In genomic region chr3:156554842-156555687, GRCh38 we compare ENCODE assay signal across 8 cellular contexts. TPM values are rescaled to one million over a fixed set of nuclear protein-coding genes. Genes with fewer than 3 reads are reported as not detected.
DNase-seq lines count a peak whose midpoint lies in the region; FAIRE-seq and TF ChIP-seq lines count a peak whose summit lies in the region.

Gene SSR3 (minus strand): TSS chr3:156555117. CDS start chr3:156555089, 28 bp downstream.

- peak within 1 kb of the TSS; percentile 97 for H3K27ac Mint-ChIP-seq in HFFc6
- H3K27ac Mint-ChIP-seq in activated naive CD4-positive, alpha-beta T cell treated with anti-CD3 and anti-CD28 coated beads, Interleukin-2, amount 10 ng/mL, durations not matched to agents 7 days and 5 days = peak within 1 kb of the TSS; percentile 84

- peak within 1 kb of the TSS; percentile 96 for H3K18ac ChIP-seq in neuronal stem cell (ENCODE audit: low read length)

- no peaks in the 10 kb centered on the region; the same call in 1 of the 2 replicates for H3K27me3 Mint-ChIP-seq in HFFc6 (ENCODE audit: insufficient read depth)
- H3K27me3 Mint-ChIP-seq in activated naive CD4-positive, alpha-beta T cell treated with anti-CD3 and anti-CD28 coated beads, Interleukin-2, amount 10 ng/mL, durations not matched to agents 7 days and 5 days = peaks cover 6% of the 10 kb centered on the region

- H2BK120ac ChIP-seq in neuronal stem cell (ENCODE audit: low read depth, low read length) = peak within 1 kb of the TSS; percentile 35

- no peaks in the 10 kb centered on the region for H3K9me3 Mint-ChIP-seq in HFFc6
- no peaks in the 10 kb centered on the region for H3K9me3 Mint-ChIP-seq in activated naive CD4-positive, alpha-beta T cell treated with anti-CD3 and anti-CD28 coated beads, Interleukin-2, amount 10 ng/mL, durations not matched to agents 7 days and 5 days

- no peak within 1 kb of the TSS for H2BK15ac ChIP-seq in neuronal stem cell (ENCODE audit: low read length)

- CTCF ChIA-PET in activated naive CD4-positive, alpha-beta T cell treated with anti-CD3 and anti-CD28 coated beads, Interleukin-2, amount 10 ng/mL, durations not matched to agents 7 days and 5 days (lab: Charles Lee) = interaction anchor here (0.6 to 3.0 kb wide), 11 partner anchors 11 to 647 kb away, joined by 3 to 34 read pairs (median 4); partner anchors contain the start of gene TIPARP

- peaks cover 52% of the 10 kb centered on the region for H3K4me1 Mint-ChIP-seq in HFFc6 (ENCODE audit: low read depth)
- peaks cover 49% of the 10 kb centered on the region for H3K4me1 Mint-ChIP-seq in activated naive CD4-positive, alpha-beta T cell treated with anti-CD3 and anti-CD28 coated beads, Interleukin-2, amount 10 ng/mL, durations not matched to agents 7 days and 5 days

- H3K23ac ChIP-seq in neuronal stem cell (ENCODE audit: low read depth, low read length, poor library complexity) = peak within 1 kb of the TSS; percentile 97

- peak within 1 kb of the TSS; percentile 98 for H2AFZ ChIP-seq in neuronal stem cell (ENCODE audit: low read length)

- peaks cover 4% of the 10 kb centered on the region for H3K79me1 ChIP-seq in neuronal stem cell (ENCODE audit: low read depth, low read length)

- peaks cover 40% of the 10 kb centered on the region for H3K36me3 ChIP-seq in SK-N-MC (ENCODE audit: insufficient read depth, low read length)
- peaks cover 6 to 35% of the 10 kb centered on the region in 2 donors for H3K36me3 ChIP-seq in neuronal stem cell (replicated peaks in 1 of 2; ENCODE audit: control insufficient read depth in 2 of 2, insufficient read depth in 2 of 2, low read length in 2 of 2)

- H3K27ac ChIP-seq in SK-N-MC (peak within 1 kb of the TSS; percentile 79), neuronal stem cell (replicated peaks; ENCODE audit: low read length) (peak within 1 kb of the TSS; percentile 80)

- no peaks in the 10 kb centered on the region for H3K27me3 ChIP-seq in neuronal stem cell (ENCODE audit: control insufficient read depth in 3 of 3, insufficient read depth in 3 of 3, low read depth in 1 of 3, low read length in 3 of 3)

- H3K4me3 ChIP-seq in NB4 (ENCODE audit: low read depth, low read length) = peak within 1 kb of the TSS; percentile 79
- H3K4me3 ChIP-seq in SK-N-MC = peak within 1 kb of the TSS; percentile 97
- peak within 1 kb of the TSS; percentile 96 to 97 for H3K4me3 ChIP-seq in neuronal stem cell (ENCODE audit: low read length in 2 of 2)

- H3K4me3 Mint-ChIP-seq in HFFc6 = peak within 1 kb of the TSS; percentile 95
- peak within 1 kb of the TSS; percentile 93 for H3K4me3 Mint-ChIP-seq in activated naive CD4-positive, alpha-beta T cell treated with anti-CD3 and anti-CD28 coated beads, Interleukin-2, amount 10 ng/mL, durations not matched to agents 7 days and 5 days

- H3K4me2 ChIP-seq in neuronal stem cell (ENCODE audit: insufficient read depth, low read length, poor library complexity, severe bottlenecking) = peak within 1 kb of the TSS; percentile 67

- H2BK5ac ChIP-seq in neuronal stem cell (ENCODE audit: low read length) = peak within 1 kb of the TSS; percentile 89

- DNase-seq in GM04503 (ENCODE audit: low read depth) = peak; percentile 93
- peak; percentile 99 for DNase-seq in HFFc6
- peak; percentile 99 for DNase-seq in NB4 (ENCODE audit: low read depth)
- peak; percentile 99 for DNase-seq in SK-N-MC (ENCODE audit: low read depth, low spot score)
- DNase-seq in activated naive CD4-positive, alpha-beta T cell treated with anti-CD3 and anti-CD28 coated beads, Interleukin-2, amount 10 ng/mL, durations not matched to agents 7 days and 5 days = peak; percentile 99
- DNase-seq in frontal cortex (ENCODE audit: low spot score in 2 of 2) = peak; percentile 81 to 86
- peak; percentile 96 for DNase-seq in neuronal stem cell (ENCODE audit: low spot score)

- peaks cover 44% of the 10 kb centered on the region for H3K36me3 Mint-ChIP-seq in HFFc6 (ENCODE audit: low read depth)
- peaks cover 30% of the 10 kb centered on the region for H3K36me3 Mint-ChIP-seq in activated naive CD4-positive, alpha-beta T cell treated with anti-CD3 and anti-CD28 coated beads, Interleukin-2, amount 10 ng/mL, durations not matched to agents 7 days and 5 days

- peaks cover 1 to 4% of the 10 kb centered on the region in 2 donors for H3K4me1 ChIP-seq in neuronal stem cell (ENCODE audit: control insufficient read depth in 2 of 2, insufficient read depth in 1 of 2, low read depth in 1 of 2, low read length in 2 of 2)

- H2AK5ac ChIP-seq in neuronal stem cell (ENCODE audit: low read depth, low read length) = peak within 1 kb of the TSS; percentile 73

- TF ChIP-seq CTCF in HFFc6 (IDR thresholded peaks at IDR 0.05) (peak; percentile 52), NB4 (IDR thresholded peaks at IDR 0.05; ENCODE audit: low read depth, low read length) (no peak), subcutaneous adipose tissue (IDR thresholded peaks at IDR 0.05; ENCODE audit: low read depth) (no peak)

- no peak within 1 kb of the TSS for H4K91ac ChIP-seq in neuronal stem cell (ENCODE audit: low read depth, low read length, poor library complexity)

- no peak within 1 kb of the TSS for H2BK12ac ChIP-seq in neuronal stem cell (ENCODE audit: low read length)

- H3K9ac ChIP-seq in SK-N-MC (ENCODE audit: insufficient read length) (peak within 1 kb of the TSS; percentile 91), neuronal stem cell (ENCODE audit: low read depth, low read length, poor library complexity) (peak within 1 kb of the TSS; percentile 97)

- peak; percentile 76 for TF ChIP-seq POLR2A in NB4 (IDR thresholded peaks at IDR 0.05; ENCODE audit: extremely low read depth, insufficient read length)

- no peak within 1 kb of the TSS for H4K8ac ChIP-seq in neuronal stem cell (ENCODE audit: low read depth, low read length)

- peak within 1 kb of the TSS; percentile 90 for H3K14ac ChIP-seq in neuronal stem cell (ENCODE audit: low read length)

- peak; percentile 92 for FAIRE-seq in frontal cortex (lab: Jason Lieb, UNC)

- no peaks in the 10 kb centered on the region for H3K9me3 ChIP-seq in SK-N-MC (ENCODE audit: low read depth, low read length)
- H3K9me3 ChIP-seq in neuronal stem cell (replicated peaks in 1 of 2; ENCODE audit: control insufficient read depth in 2 of 2, insufficient read depth in 1 of 2, low read depth in 1 of 2, low read length in 2 of 2) = no peaks in the 10 kb centered on the region

- no CpG with 5 or more reads among the region's 60 CpGs for WGBS in neuronal stem cell (ENCODE audit: extremely low coverage in 2 of 2, insufficient read length in 2 of 2, insufficient replicate concordance in 1 of 2), 2 donors

- peak within 1 kb of the TSS; percentile 60 for H3K4ac ChIP-seq in neuronal stem cell (ENCODE audit: low read length)

RNA-seq across cellular contexts. Expression of gene SSR3, which starts in this region (rescaled TPM):
- total RNA-seq in HFFc6 (2021; fragmentation: NEBNext Ultra II Directional; extraction: Animal tissue kit (Norgen Biotek cat#: 25700)) = 100 to 1,000 TPM; 622 to 815 (median 721) TPM
- 115 TPM for total RNA-seq in frontal cortex
- 95.6 TPM for polyA plus RNA-seq in neuronal stem cell (2013, experiment 1 of 2)
- 92.3 TPM for polyA plus RNA-seq in neuronal stem cell (2013, experiment 2 of 2)
- 100 to 1,000 TPM in 2 of 4 donors, 10 to 100 TPM in 2; 69.5 to 116 (median 93.2) TPM for total RNA-seq in subcutaneous adipose tissue

Comparison
In these comparisons a context has a peak if more than half of its experiments do, and no peak if none do; other contexts are left out.
1. Peak in every context shown above with its lines: DNase-seq, H3K4me3 ChIP-seq and H3K27ac ChIP-seq.